In genomic region chr6:142301421-142302391, GRCh38 we compare ENCODE assay signal across 8 cellular contexts. TPM values are rescaled to one million over a fixed set of nuclear protein-coding genes. Genes with fewer than 3 reads are reported as not detected.
A peak's percentile ranks its signal among the peaks of the same experiment; 100 is the strongest.
DNase-seq lines count a peak whose midpoint lies in the region; ATAC-seq and TF ChIP-seq lines count a peak whose summit lies in the region.

Gene ADGRG6 (plus strand): TSS chr6:142302007. CDS start chr6:142302330, 323 bp downstream.

- no peaks in the 10 kb centered on the region for H3K36me3 ChIP-seq in iPS-20b (ENCODE audit: insufficient read depth, low read depth, low read length)
- no peaks in the 10 kb centered on the region for H3K36me3 ChIP-seq in spleen

- 1 to 4% (median 1%) methylated on average over 55 to 91 of the region's 91 CpGs for WGBS in spleen, 5 donors

- H3K4me3 ChIP-seq in AG04450 (ENCODE audit: low read depth, low read length) (peak within 1 kb of the TSS; percentile 70), iPS-20b (ENCODE audit: low read length) (peak within 1 kb of the TSS; percentile 72), spleen (peak within 1 kb of the TSS; percentile 49 to 77 (median 53))

- H3K4me1 ChIP-seq in iPS-20b (ENCODE audit: insufficient read depth, low read length) (peaks cover 7% of the 10 kb centered on the region), spleen (peaks cover 3 to 22% (median 15%) of the 10 kb centered on the region in 6 donors)

- DNase-seq in AG04450 (ENCODE audit: low read depth, low spot score) = no peak
- peak; percentile 44 for DNase-seq in SKM-1 (lab: John Stamatoyannopoulos, UW; ENCODE audit: unreplicated experiment)
- DNase-seq in astrocyte of the hippocampus (ENCODE audit: low read depth, low spot score) = peak; percentile 62
- peak; percentile 83 for DNase-seq in spleen
- no peak for DNase-seq in mesenteric fat pad (ENCODE audit: low spot score)

- H3K9ac ChIP-seq in iPS-20b (ENCODE audit: low read depth, low read length) = peak within 1 kb of the TSS; percentile 54; the same call in 1 of the 2 replicates

- H3K27ac ChIP-seq in AG04450 (ENCODE audit: low read depth, low read length) (no peak within 1 kb of the TSS), iPS-20b (ENCODE audit: low read length) (no peak within 1 kb of the TSS), spleen (peak within 1 kb of the TSS in 7 of 8 donors; percentile 15 to 63 (median 36))

- ATAC-seq in GM19043 (IDR thresholded peaks at IDR 0.05; ENCODE audit: low read depth, unreplicated experiment) (peak; percentile 84), HG03342 (IDR thresholded peaks at IDR 0.05; ENCODE audit: unreplicated experiment) (peak; percentile 70)

- POLR2A ChIA-PET in AG04450 (lab: Yijun Ruan, JAX) = interaction anchor here (1.1 kb wide), 1 partner anchor 53 kb away, joined by 3 read pairs; no protein-coding TSS in a partner anchor

- no peaks in the 10 kb centered on the region for H3K27me3 ChIP-seq in AG04450 (ENCODE audit: control insufficient read depth, insufficient read depth, low read length)
- peaks cover 40% of the 10 kb centered on the region for H3K27me3 ChIP-seq in iPS-20b (ENCODE audit: insufficient read depth, low read length)
- peaks cover 0 to 45% (median 19%) of the 10 kb centered on the region in 7 donors for H3K27me3 ChIP-seq in spleen (replicated peaks in 1 of 7)

- intact Hi-C loops in spleen (cut with DNase I; ENCODE audit: low total_unique reads) = no loop called here

- no peaks in the 10 kb centered on the region for H3K9me3 ChIP-seq in AG04450 (ENCODE audit: control insufficient read depth, insufficient read depth, low read length)
- H3K9me3 ChIP-seq in iPS-20b (ENCODE audit: insufficient read depth, low read depth, low read length) = no peaks in the 10 kb centered on the region
- peaks cover 0 to 3% (median 0%) of the 10 kb centered on the region in 8 donors for H3K9me3 ChIP-seq in spleen

- no peak for TF ChIP-seq CTCF in AG04450 (IDR thresholded peaks at IDR 0.05; ENCODE audit: low read depth, low read length)
- no peak for TF ChIP-seq CTCF in spleen (IDR thresholded peaks at IDR 0.05 in 8 of 11, conservative IDR thresholded peaks at IDR 0.05 in 3 of 11)

- CTCF ChIA-PET in AG04450 (lab: Charles Lee) = interaction anchor here (0.6 to 1.5 kb wide), 4 partner anchors 69 to 177 kb away, joined by 3 to 8 read pairs (median 4); no protein-coding TSS in a partner anchor

- no peak for TF ChIP-seq POLR2A in spleen (IDR thresholded peaks at IDR 0.05)

RNA-seq across cellular contexts. Expression of gene ADGRG6, which starts in this region (rescaled TPM):
- polyA plus RNA-seq in AG04450 (2011; rRNA removed) = 11.7 and 16.2 TPM in 2 replicates
- polyA minus RNA-seq in AG04450 (2011; rRNA and poly(A)+ RNA removed) = 17.2 and 25.4 TPM in 2 replicates
- 10 to 100 TPM; 11.2 to 29.0 (median 22.4) TPM for total RNA-seq in spleen
- polyA plus RNA-seq in spleen = under 1 TPM; 0.24 to 0.70 (median 0.70) TPM
- total RNA-seq in mesenteric fat pad = 8.0 TPM

Comparison
In these comparisons a context has a peak if more than half of its experiments do, and no peak if none do; other contexts are left out.
1. DNase-seq: peak in SKM-1 (single experiment), astrocyte of the hippocampus (single experiment) and spleen (single experiment); none in AG04450 (single experiment) and mesenteric fat pad (single experiment).
2. H3K27ac ChIP-seq: peak in spleen (7 of 8); none in AG04450 (single experiment) and iPS-20b (single experiment).
3. Peak in every context shown above with its lines, with median percentiles within 50 percentile points of each other: H3K4me3 ChIP-seq.